Comparison of ENCODE assay signal across 20 cellular contexts in the genomic region with DNA sequence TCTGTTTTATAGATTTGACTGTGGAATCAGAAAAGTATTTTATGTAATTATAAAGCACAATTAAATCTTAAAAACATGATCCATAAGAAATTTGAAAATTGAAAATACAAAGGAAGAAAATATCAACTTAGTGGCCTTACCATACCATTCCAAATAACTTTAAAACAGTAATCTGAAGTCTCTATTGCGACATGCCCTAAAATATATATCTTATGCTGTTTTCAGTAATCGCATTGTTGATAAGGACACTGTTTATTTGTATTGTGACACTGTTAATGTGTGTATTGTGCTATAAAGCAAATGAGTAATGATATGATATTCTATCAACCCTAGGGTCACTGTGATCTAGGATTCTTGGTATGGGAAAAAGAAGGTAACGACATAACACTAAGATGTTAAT.
"Had no signal": no experiment of that assay in that cellular context is flagged by ENCODE, and none has a peak within 500 bp of the region (broad histone marks: within the 10 kb centered on the region; RNA-seq: fewer than 3 reads in every experiment).

No MANE protein-coding gene starts in this region.

- H3K27ac ChIP-seq: HL-60 had no signal

- H3K9me3 ChIP-seq: MG63, SK-N-SH had no signal

- H3K27me3 ChIP-seq: MG63 had no signal

- H3K4me2 ChIP-seq: SK-N-SH had no signal

- H3K9ac ChIP-seq: SK-N-SH had no signal

- H3K4me3 ChIP-seq: MG63 had no signal

- FAIRE-seq: RCC 7860 had no signal

- H3K9me2 ChIP-seq: SK-N-SH had no signal

- DNase-seq: KBM-7, MG63, NCI-H1092, NCI-H1105 treated with DMSO at 0.1 percent for 48 hours, NCI-H1417 treated with DMSO at 0.1 percent for 48 hours, NCI-H146, NCI-H1694 treated with DMSO at 0.1 percent for 48 hours, NCI-H1930, NCI-H2081, NCI-H2107, NCI-H2227 treated with DMSO at 0.1 percent for 48 hours, NCI-H524, NCI-H526 treated with DMSO at 0.1 percent for 48 hours, NCI-H748 treated with DMSO at 0.1 percent for 48 hours, RPMI8226, SHP77, SK-N-SH, SW 1271 had no signal

- H3K36me3 ChIP-seq: MG63 had no signal
